ENCODE assay signal across 1 cellular context in genomic region chr15:33292718-33293307, GRCh38.
A peak's percentile ranks its signal among the peaks of the same experiment; 100 is the strongest.
TF ChIP-seq lines count a peak whose summit lies in the region.

No MANE protein-coding gene starts in this region.

TF ChIP-seq in GM12878, 131 proteins besides CTCF, POLR2A, EP300 and RAD21 (continued from another document):
- TF ChIP-seq E4F1 (IDR thresholded peaks at IDR 0.05; ENCODE audit: borderline replicate concordance, partially characterized antibody): no peak
- TF ChIP-seq ESRRA (IDR thresholded peaks at IDR 0.05; ENCODE audit: low read length): no peak
- TF ChIP-seq MAX (IDR thresholded peaks at IDR 0.05; ENCODE audit: low read depth, low read length): no peak
- TF ChIP-seq ATF3 (IDR thresholded peaks at IDR 0.05; ENCODE audit: borderline replicate concordance, extremely low read depth, low read depth, low read length): no peak
- TF ChIP-seq SMC3 (IDR thresholded peaks at IDR 0.05; ENCODE audit: borderline replicate concordance, low read length): peak; percentile 89; the same call in 1 of the 2 replicates
- TF ChIP-seq BCL3 (IDR thresholded peaks at IDR 0.05; ENCODE audit: borderline replicate concordance, insufficient read depth, low read depth, low read length, poor library complexity, severe bottlenecking): no peak
- TF ChIP-seq RB1 (IDR thresholded peaks at IDR 0.05; ENCODE audit: borderline replicate concordance): 0 out of 2 replicates have a peak, but pooled peaks have one; percentile 43
- no peak for TF ChIP-seq NKRF (conservative IDR thresholded peaks at IDR 0.05)
- TF ChIP-seq FOXK2 (IDR thresholded peaks at IDR 0.05): no peak
- TF ChIP-seq HDAC2 (IDR thresholded peaks at IDR 0.05): no peak
- no peak for TF ChIP-seq HCFC1 (IDR thresholded peaks at IDR 0.05; ENCODE audit: low read length)
- TF ChIP-seq NFXL1 (IDR thresholded peaks at IDR 0.05; ENCODE audit: borderline replicate concordance): no peak
- TF ChIP-seq GABPA (IDR thresholded peaks at IDR 0.05; ENCODE audit: low read depth): no peak
